Comparison of ENCODE assay signal across 25 cellular contexts in the genomic region with DNA sequence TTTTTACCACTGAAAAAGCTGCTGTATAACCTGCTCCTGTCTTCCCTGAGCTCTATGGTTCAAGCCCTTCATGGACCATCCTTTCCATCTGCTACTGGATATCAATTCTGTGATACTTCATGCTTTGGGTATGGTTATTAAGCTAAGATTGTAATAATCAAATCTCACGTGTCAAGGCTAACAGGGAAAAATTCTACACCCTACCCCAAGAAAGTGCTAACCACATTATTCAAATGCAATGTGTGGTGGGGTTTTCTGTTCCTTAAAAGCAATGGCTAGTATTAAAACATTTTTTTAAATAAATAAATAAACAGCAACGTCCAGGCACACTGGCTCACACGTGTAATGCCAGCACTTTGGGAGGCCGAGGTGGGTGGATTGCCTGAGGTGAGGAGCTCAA.
"Had no signal": no experiment of that assay in that cellular context is flagged by ENCODE, and none has a peak within 500 bp of the region (broad histone marks: within the 10 kb centered on the region; RNA-seq: fewer than 3 reads in every experiment).

No MANE protein-coding gene starts in this region.

- H3K4me3 ChIP-seq: colonic mucosa, gastroesophageal sphincter, heart left ventricle, hepatocyte, left lung, pancreas, right lobe of liver, stomach, thyroid gland, vagina had no signal

- DNase-seq: colonic mucosa; effector CD8-positive, alpha-beta T cell; endodermal cell; foreskin keratinocyte; heart left ventricle; kidney; left cardiac atrium; left lung; natural killer cell; occipital lobe; pancreas; right lobe of liver; small intestine; stimulated activated CD4-positive, alpha-beta T cell treated with anti-CD3 and anti-CD28 coated beads, Interleukin-15, amount 100 ng/mL, for 24 hours; stimulated activated CD4-positive, alpha-beta T cell treated with anti-CD3 and anti-CD28 coated beads, Interleukin-2, amount 100 ng/mL, for 48 hours; stimulated activated naive CD4-positive, alpha-beta T cell treated with Interleukin-2 at 50 U/mL for 16 hours; stomach; thyroid gland; trophoblast cell had no signal

- H3K36me3 Mint-ChIP-seq: natural killer cell had no signal

- H3K27ac Mint-ChIP-seq: dendritic cell treated with granulocyte-macrophage colony-stimulating factor and Interleukin-4, amounts not matched to agents 40 ng/mL and 50 ng/mL, for 4 days; endodermal cell; natural killer cell had no signal

- H2AFZ ChIP-seq: hepatocyte had no signal

- H3K27ac ChIP-seq: colonic mucosa, epithelial cell of prostate, foreskin keratinocyte, heart left ventricle, hepatocyte, left lung, pancreas, right lobe of liver, stomach, thyroid gland, vagina had no signal

- H3K9me3 Mint-ChIP-seq: dendritic cell treated with granulocyte-macrophage colony-stimulating factor and Interleukin-4, amounts not matched to agents 40 ng/mL and 50 ng/mL, for 4 days; endodermal cell; natural killer cell had no signal

- H3K4me3 Mint-ChIP-seq: dendritic cell treated with granulocyte-macrophage colony-stimulating factor and Interleukin-4, amounts not matched to agents 40 ng/mL and 50 ng/mL, for 4 days; endodermal cell; natural killer cell had no signal

- H3K36me3 ChIP-seq: colonic mucosa, gastroesophageal sphincter, right lobe of liver, thyroid gland, vagina had no signal

- H3K27me3 Mint-ChIP-seq: dendritic cell treated with granulocyte-macrophage colony-stimulating factor and Interleukin-4, amounts not matched to agents 40 ng/mL and 50 ng/mL, for 4 days had no signal

- H3K9me3 ChIP-seq: colonic mucosa, gastroesophageal sphincter, heart left ventricle, left lung, pancreas, right lobe of liver, stomach, thyroid gland, vagina had no signal

- H3K27me3 ChIP-seq: colonic mucosa, foreskin keratinocyte, gastroesophageal sphincter, heart left ventricle, hepatocyte, left lung, pancreas, right lobe of liver, stomach, thyroid gland, vagina had no signal

- ATAC-seq: esophagus mucosa, foreskin keratinocyte, gastroesophageal sphincter, heart left ventricle, left cardiac atrium, left lung, natural killer cell, pancreas, right lobe of liver had no signal

- H3K4me1 ChIP-seq: colonic mucosa had no signal

- H3K4me2 ChIP-seq: hepatocyte had no signal
